32 cellular contexts compared by ENCODE assay signal in genomic region chr6:37139223-37139962, GRCh38. TPM values are rescaled to one million over a fixed set of nuclear protein-coding genes. Genes with fewer than 3 reads are reported as not detected.
A peak's percentile ranks its signal among the peaks of the same experiment; 100 is the strongest.
DNase-seq lines count a peak whose midpoint lies in the region; ATAC-seq and TF ChIP-seq lines count a peak whose summit lies in the region.
"Had no signal": no experiment of that assay in that cellular context is flagged by ENCODE, and none has a peak within 500 bp of the region (broad histone marks: within the 10 kb centered on the region; RNA-seq: fewer than 3 reads in every experiment).

No MANE protein-coding gene starts in this region.

- H3K4me2 ChIP-seq in mesenchymal stem cell (ENCODE audit: low read length, poor library complexity, severe bottlenecking) = no peak overlapping the region

- no peak overlapping the region for H3K14ac ChIP-seq in mesenchymal stem cell (ENCODE audit: low read length in 2 of 2)

- H3K36me3 Mint-ChIP-seq in activated CD4-positive, alpha-beta T cell treated with anti-CD3 and anti-CD28 coated beads, Interleukin-2, amount 10 ng/mL, durations not matched to agents 24 days and 14 days (ENCODE audit: low read depth) = no peaks in the 10 kb centered on the region
- H3K36me3 Mint-ChIP-seq in WTC11 = peaks cover 2% of the 10 kb centered on the region
- H3K36me3 Mint-ChIP-seq: CD8-positive, alpha-beta memory T cell had no signal

- no peaks in the 10 kb centered on the region for H3K9me3 ChIP-seq in mesenchymal stem cell (ENCODE audit: control insufficient read depth, low read length)
- H3K9me3 ChIP-seq: breast epithelium, left lung, mucosa of descending colon, thyroid gland had no signal

- peak overlapping the region; percentile 87 for H2AK5ac ChIP-seq in mesenchymal stem cell (ENCODE audit: low read length, severe bottlenecking)

- H2BK5ac ChIP-seq in mesenchymal stem cell (ENCODE audit: low read depth, low read length, poor library complexity, severe bottlenecking) = peak overlapping the region; percentile 15

- no peak overlapping the region for H2BK15ac ChIP-seq in mesenchymal stem cell (ENCODE audit: low read depth, poor library complexity, severe bottlenecking)

- no peaks in the 10 kb centered on the region for H3K36me3 ChIP-seq in mesenchymal stem cell (ENCODE audit: control insufficient read depth in 1 of 2, insufficient read depth in 2 of 2, low read depth in 1 of 2, low read length in 2 of 2)
- H3K36me3 ChIP-seq: breast epithelium, left lung, thyroid gland had no signal

- no peaks in the 10 kb centered on the region for H3K9me3 Mint-ChIP-seq in activated CD4-positive, alpha-beta T cell treated with anti-CD3 and anti-CD28 coated beads, Interleukin-2, amount 10 ng/mL, durations not matched to agents 24 days and 14 days
- peaks cover 5% of the 10 kb centered on the region for H3K9me3 Mint-ChIP-seq in WTC11
- H3K9me3 Mint-ChIP-seq: activated naive CD8-positive, alpha-beta T cell treated with anti-CD3 and anti-CD28 coated beads, Interleukin-2, amount 50 U/mL, for 24 hours; CD8-positive, alpha-beta memory T cell; immature natural killer cell; nephron progenitor cell; stimulated activated naive CD8-positive, alpha-beta T cell treated with anti-CD3 and anti-CD28 coated beads, Interleukin-15, Interleukin-2, amounts not matched to agents 100 ng/mL and 50 ng/mL, for 24 hours had no signal

- no peak overlapping the region for H2BK120ac ChIP-seq in mesenchymal stem cell (ENCODE audit: low read depth, low read length)

- H3K4me1 ChIP-seq in mesenchymal stem cell (ENCODE audit: control insufficient read depth, insufficient read depth, low read depth, low read length) = peaks cover 15% of the 10 kb centered on the region
- H3K4me1 ChIP-seq: breast epithelium had no signal

- CTCF ChIA-PET in WTC11 (lab: Charles Lee) = interaction anchor here (0.6 to 1.4 kb wide), 3 partner anchors 30 to 893 kb away, joined by 4 to 5 read pairs (median 4); partner anchors contain the start of gene PIM1

- no peak overlapping the region for H2AFZ ChIP-seq in mesenchymal stem cell (ENCODE audit: low read depth, low read length)

- 76% methylated on average over 5 of the region's 5 CpGs for WGBS in mesenchymal stem cell
- WGBS in lower leg skin, 2 donors = 94 to 97% methylated on average over 5 of the region's 5 CpGs

- peak overlapping the region in 1 of 2 experiments; percentile 48 for H3K18ac ChIP-seq in mesenchymal stem cell (ENCODE audit: low read depth in 1 of 2, low read length in 2 of 2)

- H3K9ac ChIP-seq in mesenchymal stem cell (ENCODE audit: low read length) = no peak overlapping the region

- peak overlapping the region; percentile 17 for H3K27ac Mint-ChIP-seq in activated CD4-positive, alpha-beta T cell treated with anti-CD3 and anti-CD28 coated beads, Interleukin-2, amount 10 ng/mL, durations not matched to agents 24 days and 14 days
- peak overlapping the region; percentile 100 for H3K27ac Mint-ChIP-seq in WTC11
- H3K27ac Mint-ChIP-seq: activated naive CD8-positive, alpha-beta T cell treated with anti-CD3 and anti-CD28 coated beads, Interleukin-2, amount 50 U/mL, for 24 hours; B cell; immature natural killer cell; nephron progenitor cell; stimulated activated naive CD8-positive, alpha-beta T cell treated with anti-CD3 and anti-CD28 coated beads, Interleukin-15, Interleukin-2, amounts not matched to agents 100 ng/mL and 50 ng/mL, for 24 hours had no signal

- peak overlapping the region; percentile 18 for H4K91ac ChIP-seq in mesenchymal stem cell (ENCODE audit: low read length)

- H2BK12ac ChIP-seq in mesenchymal stem cell (ENCODE audit: low read length in 2 of 2) = peak overlapping the region; percentile 63 to 80

- no peak overlapping the region for H3K23ac ChIP-seq in mesenchymal stem cell (ENCODE audit: low read length in 2 of 2)

- TF ChIP-seq CTCF in WTC11 (IDR thresholded peaks at IDR 0.05) = no peak
- TF ChIP-seq CTCF in lower leg skin (IDR thresholded peaks at IDR 0.05) = no peak

- intact Hi-C loops in activated CD4-positive, alpha-beta T cell treated with anti-CD3 and anti-CD28 coated beads, Interleukin-2, amount 10 ng/mL, durations not matched to agents 24 days and 14 days (cut with micrococcal nuclease) = no loop called here
- intact Hi-C loops in lower leg skin (cut with DNase I; ENCODE audit: low total_unique reads) = no loop called here

- H3K27me3 Mint-ChIP-seq in activated CD4-positive, alpha-beta T cell treated with anti-CD3 and anti-CD28 coated beads, Interleukin-2, amount 10 ng/mL, durations not matched to agents 24 days and 14 days = no peaks in the 10 kb centered on the region
- no peaks in the 10 kb centered on the region for H3K27me3 Mint-ChIP-seq in WTC11 (ENCODE audit: low read depth)
- H3K27me3 Mint-ChIP-seq: activated naive CD8-positive, alpha-beta T cell treated with anti-CD3 and anti-CD28 coated beads, Interleukin-2, amount 50 U/mL, for 24 hours; B cell; CD8-positive, alpha-beta memory T cell; stimulated activated naive CD8-positive, alpha-beta T cell treated with anti-CD3 and anti-CD28 coated beads, Interleukin-15, Interleukin-2, amounts not matched to agents 100 ng/mL and 50 ng/mL, for 24 hours had no signal

- no peak for TF ChIP-seq POLR2A in lower leg skin (IDR thresholded peaks at IDR 0.05)

- H3K4me3 Mint-ChIP-seq in activated CD4-positive, alpha-beta T cell treated with anti-CD3 and anti-CD28 coated beads, Interleukin-2, amount 10 ng/mL, durations not matched to agents 24 days and 14 days = no peak overlapping the region
- peak overlapping the region; percentile 59 for H3K4me3 Mint-ChIP-seq in WTC11
- H3K4me3 Mint-ChIP-seq: activated naive CD8-positive, alpha-beta T cell treated with anti-CD3 and anti-CD28 coated beads, Interleukin-2, amount 50 U/mL, for 24 hours; B cell; CD8-positive, alpha-beta memory T cell; immature natural killer cell; nephron progenitor cell; stimulated activated naive CD8-positive, alpha-beta T cell treated with anti-CD3 and anti-CD28 coated beads, Interleukin-15, Interleukin-2, amounts not matched to agents 100 ng/mL and 50 ng/mL, for 24 hours had no signal

- POLR2A ChIA-PET in WTC11 (lab: Charles Lee) = interaction anchor here (1.0 to 10.4 kb wide), 6 partner anchors 11 to 37 kb away, joined by 3 to 183 read pairs (median 12); partner anchors contain the start of gene PIM1

- H3K4me1 Mint-ChIP-seq in activated CD4-positive, alpha-beta T cell treated with anti-CD3 and anti-CD28 coated beads, Interleukin-2, amount 10 ng/mL, durations not matched to agents 24 days and 14 days = peaks cover 38% of the 10 kb centered on the region
- peaks cover 81% of the 10 kb centered on the region for H3K4me1 Mint-ChIP-seq in WTC11

- H3K4me3 ChIP-seq in mesenchymal stem cell (ENCODE audit: insufficient read depth in 1 of 2, low read depth in 1 of 2, low read length in 2 of 2) = no peak overlapping the region
- no peak overlapping the region for H3K4me3 ChIP-seq in lower leg skin (ENCODE audit: low read depth, poor library complexity, severe bottlenecking)
- H3K4me3 ChIP-seq: breast epithelium, left lung, mucosa of descending colon, thyroid gland had no signal

- H3K4ac ChIP-seq in mesenchymal stem cell (ENCODE audit: low read depth in 1 of 2, low read length in 2 of 2) = peak overlapping the region in 1 of 2 experiments; percentile 58

- no peak overlapping the region for H4K8ac ChIP-seq in mesenchymal stem cell (ENCODE audit: low read length)

- DNase-seq in activated CD4-positive, alpha-beta T cell treated with anti-CD3 and anti-CD28 coated beads, Interleukin-2, amount 10 ng/mL, durations not matched to agents 24 days and 14 days = no peak
- no peak for DNase-seq in activated CD4-positive, alpha-beta T cell treated with anti-CD3 and anti-CD28 coated beads for 4 hours
- DNase-seq in WTC11 (ENCODE audit: low spot score) (no peak), mesenchymal stem cell (peak; percentile 22), lower leg skin (ENCODE audit: low spot score in 2 of 2) (no peak), NCI-H1417 treated with DMSO at 0.1 percent for 48 hours (lab: John Stamatoyannopoulos, UW) (no peak), DMS79 treated with DMSO at 0.1 percent for 48 hours (lab: John Stamatoyannopoulos, UW) (no peak)
- DNase-seq: 8988T; activated CD4-positive, CD25-positive, alpha-beta regulatory T cell treated with anti-CD3 and anti-CD28 coated beads, Interleukin-2, amount 50 U/mL, for 72 hours; activated CD8-positive, alpha-beta memory T cell treated with anti-CD3 and anti-CD28 coated beads for 24 hours; activated gamma-delta T cell treated with Interleukin-2 at 50 U/mL for 16 hours; activated naive CD8-positive, alpha-beta T cell treated with anti-CD3 and anti-CD28 coated beads, Interleukin-2, amount 50 U/mL, for 24 hours; activated T-cell treated with anti-CD3 and anti-CD28 coated beads, Interleukin-2, amount 50 U/mL, for 1 hour; CD8-positive, alpha-beta memory T cell; DMS53; effector CD8-positive, alpha-beta T cell; foreskin melanocyte; immature natural killer cell; left lung; mucosa of descending colon; NCI-H1092; NCI-H187 treated with DMSO at 0.1 percent for 48 hours; NCI-H69; nephron progenitor cell; stimulated activated CD4-positive, alpha-beta T cell treated with anti-CD3 and anti-CD28 coated beads, Interleukin-15, amount 100 ng/mL, for 24 hours; thyroid gland had no signal

- ATAC-seq in WTC11 (no peak), GM21381 (IDR thresholded peaks at IDR 0.05; ENCODE audit: unreplicated experiment) (no peak)
- ATAC-seq: activated naive CD8-positive, alpha-beta T cell treated with anti-CD3 and anti-CD28 coated beads, Interleukin-2, amount 50 U/mL, for 24 hours; left lung; mucosa of descending colon; Right ventricle myocardium inferior; sciatic nerve had no signal

- no peaks in the 10 kb centered on the region for H3K27me3 ChIP-seq in mesenchymal stem cell (ENCODE audit: control insufficient read depth in 1 of 2, insufficient read depth in 1 of 2, low read length in 2 of 2)
- H3K27me3 ChIP-seq: breast epithelium, left lung, thyroid gland had no signal

- no peaks in the 10 kb centered on the region for H3K79me1 ChIP-seq in mesenchymal stem cell (replicated peaks; ENCODE audit: low read length, poor library complexity, severe bottlenecking)

- H3K27ac ChIP-seq in mesenchymal stem cell (ENCODE audit: low read length, poor library complexity, severe bottlenecking) = peak overlapping the region; percentile 97
- H3K27ac ChIP-seq: breast epithelium, left lung, thyroid gland had no signal

RNA-seq across cellular contexts. Expression of gene PIM1, which starts 30.6 kb away (rescaled TPM):
- 153 and 158 TPM in 2 replicates for total RNA-seq in activated CD4-positive, alpha-beta T cell treated with anti-CD3 and anti-CD28 coated beads, Interleukin-2, amount 10 ng/mL, durations not matched to agents 24 days and 14 days
- total RNA-seq in WTC11 (2021) = 64.7 to 81.2 TPM (median 78.1 TPM) in 3 replicates
- 14.5 TPM for polyA plus RNA-seq in mesenchymal stem cell (2013, experiment 1 of 2)
- polyA plus RNA-seq in mesenchymal stem cell (2013, experiment 2 of 2) = 13.6 TPM
- 100 to 1,000 TPM; 136 to 173 (median 150) TPM for total RNA-seq in lower leg skin
